In genomic region chr19:3531716-3532115, GRCh38 we compare ENCODE assay signal across 24 cellular contexts. TPM values are rescaled to one million over a fixed set of nuclear protein-coding genes. Genes with fewer than 3 reads are reported as not detected.
DNase-seq lines count a peak whose midpoint lies in the region; ATAC-seq, FAIRE-seq and TF ChIP-seq lines count a peak whose summit lies in the region.
"Had no signal": no experiment of that assay in that cellular context is flagged by ENCODE, and none has a peak within 500 bp of the region (broad histone marks: within the 10 kb centered on the region; RNA-seq: fewer than 3 reads in every experiment).

No MANE protein-coding gene starts in this region.

- TF ChIP-seq RAD21 in HepG2 (CRISPR knock-in tag; IDR thresholded peaks at IDR 0.05): no peak

- H2AK5ac ChIP-seq in neuronal stem cell (ENCODE audit: low read depth, low read length): no peak overlapping the region

- no peak overlapping the region for H3K4me2 ChIP-seq in HepG2 (ENCODE audit: low read depth, low read length)
- H3K4me2 ChIP-seq in neuronal stem cell (ENCODE audit: insufficient read depth, low read length, poor library complexity, severe bottlenecking): no peak overlapping the region
- H3K4me2 ChIP-seq: BLaER1 treated with 17β-estradiol and CSF1 and Interleukin-3, amounts not matched to agents 10 nM and 100 nM had no signal

- H3K4me3 ChIP-seq in HepG2 (replicated peaks in 1 of 3; ENCODE audit: insufficient read depth in 1 of 3, low read depth in 2 of 3, low read length in 3 of 3): no peak overlapping the region
- H3K4me3 ChIP-seq in right lobe of liver: no peak overlapping the region
- no peak overlapping the region for H3K4me3 ChIP-seq in neuronal stem cell (ENCODE audit: low read length in 2 of 2)
- H3K4me3 ChIP-seq: BLaER1 treated with 17β-estradiol and CSF1 and Interleukin-3, amounts not matched to agents 10 nM and 100 nM; GM23248; HAP-1 had no signal

- H3K14ac ChIP-seq in neuronal stem cell (ENCODE audit: low read length): no peak overlapping the region

- H3K9me3 ChIP-seq in HepG2 (ENCODE audit: low read length) (no peaks in the 10 kb centered on the region), right lobe of liver (no peaks in the 10 kb centered on the region), neuronal stem cell (replicated peaks in 1 of 2; ENCODE audit: control insufficient read depth in 2 of 2, insufficient read depth in 1 of 2, low read depth in 1 of 2, low read length in 2 of 2) (no peaks in the 10 kb centered on the region)
- H3K9me3 ChIP-seq: BE2C; BLaER1 treated with 17β-estradiol and CSF1 and Interleukin-3, amounts not matched to agents 10 nM and 100 nM; HAP-1 had no signal

- H3K27ac ChIP-seq in HepG2 (ENCODE audit: extremely low read length, insufficient read depth, low read length) (no peak overlapping the region), right lobe of liver (no peak overlapping the region), neuronal stem cell (replicated peaks; ENCODE audit: low read length) (no peak overlapping the region)
- H3K27ac ChIP-seq: 22Rv1; BLaER1 treated with 17β-estradiol and CSF1 and Interleukin-3, amounts not matched to agents 10 nM and 100 nM; GM23248 had no signal

- H3K18ac ChIP-seq in neuronal stem cell (ENCODE audit: low read length): no peak overlapping the region

- H2BK15ac ChIP-seq in neuronal stem cell (ENCODE audit: low read length): no peak overlapping the region

- H2AFZ ChIP-seq in HepG2 (ENCODE audit: low read length) (no peak overlapping the region), neuronal stem cell (ENCODE audit: low read length) (no peak overlapping the region)
- H2AFZ ChIP-seq: GM23248 had no signal

- TF ChIP-seq EP300 in HepG2 (IDR thresholded peaks at IDR 0.05; ENCODE audit: low read depth in 2 of 2, low read length in 2 of 2) (no peak), HepG2 (CRISPR knock-in tag; IDR thresholded peaks at IDR 0.05; ENCODE audit: borderline replicate concordance) (no peak)

- H3K4ac ChIP-seq in neuronal stem cell (ENCODE audit: low read length): no peak overlapping the region

- no peaks in the 10 kb centered on the region for H3K4me1 Mint-ChIP-seq in WTC11
- H3K4me1 Mint-ChIP-seq: CD14-positive monocyte; CD8-positive, alpha-beta memory T cell had no signal

- POLR2A ChIA-PET in HepG2 (lab: Yijun Ruan, JAX) (interaction anchor here (1.2 kb wide), 1 partner anchor 13 kb away, joined by 3 read pairs; no protein-coding TSS in a partner anchor), WTC11 (lab: Charles Lee) (interaction anchor here (0.6 kb wide), 1 partner anchor 14 kb away, joined by 8 read pairs; no protein-coding TSS in a partner anchor)

- H3K27ac Mint-ChIP-seq in WTC11: no peak overlapping the region
- H3K27ac Mint-ChIP-seq: CD4-positive, alpha-beta T cell; CD8-positive, alpha-beta memory T cell had no signal

- in situ Hi-C loops in HepG2 (cut with HindIII; ENCODE audit: extremely low pct_ligation_motif_present, low pct_unique_long_range_greater_than_20kb): no loop called here

- H3K36me3 ChIP-seq in HepG2 (replicated peaks in 1 of 2; ENCODE audit: control insufficient read depth in 1 of 2, insufficient read depth in 2 of 2, low read length in 2 of 2) (peaks cover 21 to 30% of the 10 kb centered on the region in 2 experiments), right lobe of liver (peaks cover 0 to 69% (median 11%) of the 10 kb centered on the region in 4 donors), neuronal stem cell (replicated peaks in 1 of 2; ENCODE audit: control insufficient read depth in 2 of 2, insufficient read depth in 2 of 2, low read length in 2 of 2) (peaks cover 58 to 84% of the 10 kb centered on the region in 2 donors)

- H3K79me2 ChIP-seq in HepG2 (ENCODE audit: insufficient read depth, low read length): no peaks in the 10 kb centered on the region

- no peaks in the 10 kb centered on the region for H4K20me1 ChIP-seq in HepG2 (ENCODE audit: insufficient read depth, low read length)

- H3K4me1 ChIP-seq in HepG2 (ENCODE audit: insufficient read depth, low read length) (no peaks in the 10 kb centered on the region), right lobe of liver (no peaks in the 10 kb centered on the region), neuronal stem cell (ENCODE audit: control insufficient read depth in 2 of 2, insufficient read depth in 1 of 2, low read depth in 1 of 2, low read length in 2 of 2) (no peaks in the 10 kb centered on the region)
- H3K4me1 ChIP-seq: BE2C, HAP-1 had no signal

- no peak overlapping the region for H2BK5ac ChIP-seq in neuronal stem cell (ENCODE audit: low read length)

- H3K23ac ChIP-seq in neuronal stem cell (ENCODE audit: low read depth, low read length, poor library complexity): peak overlapping the region; percentile 43

- DNase-seq in HepG2 (ENCODE audit: low spot score): no peak
- no peak for DNase-seq in right lobe of liver
- DNase-seq in WTC11 (ENCODE audit: low spot score): no peak
- DNase-seq in neuronal stem cell (ENCODE audit: low spot score): no peak
- DNase-seq: AML-193; BE2C; CD4-positive, alpha-beta T cell; CD8-positive, alpha-beta memory T cell; DMS 273 treated with DMSO at 0.1 percent for 48 hours; DMS79; EL; GDM1; GM23248 had no signal

- WGBS in HepG2 (ENCODE audit: low lambda C conversion rate): 97% methylated on average over 12 of the region's 29 CpGs
- WGBS in right lobe of liver (ENCODE audit: insufficient coverage, low coverage, low lambda C conversion rate, missing lambda C conversion rate): no CpG with 5 or more reads among the region's 29 CpGs
- no CpG with 5 or more reads among the region's 29 CpGs for WGBS in neuronal stem cell (ENCODE audit: extremely low coverage in 2 of 2, insufficient read length in 2 of 2, insufficient replicate concordance in 1 of 2), 2 donors

- no peak for ATAC-seq in HepG2
- ATAC-seq in right lobe of liver: no peak
- peak; percentile 50; the same call in 1 of the 2 replicates for ATAC-seq in WTC11
- ATAC-seq in GM21737 (IDR thresholded peaks at IDR 0.05; ENCODE audit: unreplicated experiment): no peak
- ATAC-seq in GM19035 (IDR thresholded peaks at IDR 0.05; ENCODE audit: unreplicated experiment): no peak

- FAIRE-seq in HepG2 (lab: Jason Lieb, UNC): no peak
- FAIRE-seq: A204.1, D721Med, GM12891, GM18507 had no signal

- TF ChIP-seq CTCF in HepG2 (CRISPR knock-in tag; IDR thresholded peaks at IDR 0.05) (no peak), right lobe of liver (IDR thresholded peaks at IDR 0.05) (no peak), WTC11 (IDR thresholded peaks at IDR 0.05) (no peak)

- CTCF ChIA-PET in HepG2 (lab: Yijun Ruan, JAX; ENCODE audit: low intra/inter-chr PET ratio, low total read pairs) (no interaction called here), WTC11 (lab: Charles Lee) (interaction anchor here (1.0 to 1.5 kb wide), 5 partner anchors 13 to 193 kb away, joined by 3 to 8 read pairs (median 3); no protein-coding TSS in a partner anchor)

- no peak overlapping the region for H4K91ac ChIP-seq in neuronal stem cell (ENCODE audit: low read depth, low read length, poor library complexity)

- no peak for TF ChIP-seq POLR2A in HepG2 (IDR thresholded peaks at IDR 0.05; ENCODE audit: insufficient read depth in 1 of 2, low read depth in 2 of 2, low read length in 2 of 2)
- TF ChIP-seq POLR2A in right lobe of liver (IDR thresholded peaks at IDR 0.05): no peak

- peaks cover 33% of the 10 kb centered on the region for H3K36me3 Mint-ChIP-seq in WTC11

- BruUV-seq in HepG2 (replicated peaks; lab: Mats Ljungman, UMichigan): no TSS peak

- no peak overlapping the region for H2BK120ac ChIP-seq in neuronal stem cell (ENCODE audit: low read depth, low read length)

- H3K9ac ChIP-seq in HepG2 (ENCODE audit: insufficient read depth, low read depth, low read length) (no peak overlapping the region), neuronal stem cell (ENCODE audit: low read depth, low read length, poor library complexity) (no peak overlapping the region)
- H3K9ac ChIP-seq: BLaER1 treated with 17β-estradiol and CSF1 and Interleukin-3, amounts not matched to agents 10 nM and 100 nM; GM23248 had no signal

- no peak overlapping the region for H4K8ac ChIP-seq in neuronal stem cell (ENCODE audit: low read depth, low read length)

- H3K4me3 Mint-ChIP-seq in WTC11: no peak overlapping the region
- H3K4me3 Mint-ChIP-seq: CD14-positive monocyte; CD4-positive, alpha-beta T cell; CD8-positive, alpha-beta memory T cell had no signal

- no peaks in the 10 kb centered on the region for H3K9me3 Mint-ChIP-seq in WTC11
- H3K9me3 Mint-ChIP-seq: CD4-positive, alpha-beta T cell; CD8-positive, alpha-beta memory T cell had no signal

- H3K79me1 ChIP-seq in neuronal stem cell (ENCODE audit: low read depth, low read length): peaks cover 7% of the 10 kb centered on the region

- no peak overlapping the region for H2BK12ac ChIP-seq in neuronal stem cell (ENCODE audit: low read length)

- no peaks in the 10 kb centered on the region for H3K27me3 ChIP-seq in HepG2 (ENCODE audit: control insufficient read depth in 1 of 2, insufficient read depth in 2 of 2, low read length in 2 of 2)
- H3K27me3 ChIP-seq in right lobe of liver: no peaks in the 10 kb centered on the region
- H3K27me3 ChIP-seq in neuronal stem cell (ENCODE audit: control insufficient read depth in 3 of 3, insufficient read depth in 3 of 3, low read depth in 1 of 3, low read length in 3 of 3): no peaks in the 10 kb centered on the region
- H3K27me3 ChIP-seq: BE2C; BLaER1 treated with 17β-estradiol and CSF1 and Interleukin-3, amounts not matched to agents 10 nM and 100 nM had no signal

- H3K27me3 Mint-ChIP-seq in WTC11 (ENCODE audit: low read depth): no peaks in the 10 kb centered on the region
- H3K27me3 Mint-ChIP-seq: CD4-positive, alpha-beta T cell; CD8-positive, alpha-beta memory T cell had no signal

- intact Hi-C loops in HepG2 (cut with micrococcal nuclease; ENCODE audit: unreplicated experiment): no loop called here
- intact Hi-C loops in right lobe of liver (cut with DNase I): no loop called here

RNA-seq across cellular contexts. Expression of gene TEKTIP1, which starts 7.3 kb away (rescaled TPM):
- total RNA-seq in HepG2 (2016; rRNA removed; fragmentation: Illumina TruSeq; extraction: Trizol) (not detected in 2 replicates), right lobe of liver (1 to 10 TPM in 3 of 6 experiments, not detected in 3; 1.1 to 1.6 (median 1.3) TPM), WTC11 (2021) (3.3 to 6.3 TPM (median 4.7 TPM) in 3 replicates)
- not detected in 2 replicates for total RNA-seq in HepG2 (2016; cell fraction: cytosol; rRNA removed; fragmentation: Illumina TruSeq; extraction: Trizol; ENCODE audit: low read depth)
- total RNA-seq in HepG2 (2016; cell fraction: insoluble cytoplasmic fraction; rRNA removed; fragmentation: Illumina TruSeq; extraction: Trizol): not detected in 2 replicates
- not detected in 2 replicates for total RNA-seq in HepG2 (2016; cell fraction: membrane; rRNA removed; fragmentation: Illumina TruSeq; extraction: Trizol)
- total RNA-seq in HepG2 (2016; cell fraction: nucleus; rRNA removed; fragmentation: Illumina TruSeq; extraction: Trizol): not detected in 2 replicates
- polyA plus RNA-seq in HepG2 (2011; rRNA removed): not detected in 2 replicates
- polyA plus RNA-seq in HepG2 (2011; cell fraction: cytosol; rRNA removed): not detected in 2 replicates
- polyA plus RNA-seq in HepG2 (2011; cell fraction: nucleus; rRNA removed): 0.32 TPM in 1 of 2 replicates, not detected in the other
- polyA plus RNA-seq in HepG2 (2012): 0.24 and 0.35 TPM in 2 replicates
- not detected in 2 replicates for polyA plus RNA-seq in HepG2 (2016; cell fraction: cytosol; fragmentation: Illumina TruSeq; extraction: Trizol; ENCODE audit: low read depth)
- not detected in 2 replicates for polyA plus RNA-seq in HepG2 (2016; cell fraction: insoluble cytoplasmic fraction; fragmentation: Illumina TruSeq; extraction: Trizol; ENCODE audit: low read depth)
- not detected in 2 replicates for polyA plus RNA-seq in HepG2 (2016; cell fraction: membrane; fragmentation: Illumina TruSeq; extraction: Trizol; ENCODE audit: low read depth)
- polyA plus RNA-seq in HepG2 (2016; cell fraction: nucleus; fragmentation: Illumina TruSeq; extraction: Trizol; ENCODE audit: insufficient read depth, low read depth): not detected in 2 replicates
- polyA minus RNA-seq in HepG2 (2011; rRNA and poly(A)+ RNA removed; ENCODE audit: low replicate concordance): not detected in 2 replicates
- polyA minus RNA-seq in HepG2 (2011; cell fraction: cytosol; rRNA and poly(A)+ RNA removed): not detected in 2 replicates
- not detected in 2 replicates for polyA minus RNA-seq in HepG2 (2011; cell fraction: nucleus; rRNA and poly(A)+ RNA removed)
- 0.07 TPM for polyA plus RNA-seq in neuronal stem cell (2013, experiment 1 of 2)
- polyA plus RNA-seq in neuronal stem cell (2013, experiment 2 of 2): 0.07 TPM
- total RNA-seq: GM23248 had no signal
- polyA plus RNA-seq: AG04450, CD14-positive monocyte, GM23248 had no signal

RNA-seq across cellular contexts. Expression of gene FZR1, which starts 25.6 kb away (rescaled TPM):
- total RNA-seq in HepG2 (2016; rRNA removed; fragmentation: Illumina TruSeq; extraction: Trizol): 18.3 and 29.0 TPM in 2 replicates
- 7.3 and 8.3 TPM in 2 replicates for total RNA-seq in HepG2 (2016; cell fraction: cytosol; rRNA removed; fragmentation: Illumina TruSeq; extraction: Trizol; ENCODE audit: low read depth)
- 14.2 and 28.7 TPM in 2 replicates for total RNA-seq in HepG2 (2016; cell fraction: insoluble cytoplasmic fraction; rRNA removed; fragmentation: Illumina TruSeq; extraction: Trizol)
- 11.9 and 12.1 TPM in 2 replicates for total RNA-seq in HepG2 (2016; cell fraction: membrane; rRNA removed; fragmentation: Illumina TruSeq; extraction: Trizol)
- total RNA-seq in HepG2 (2016; cell fraction: nucleus; rRNA removed; fragmentation: Illumina TruSeq; extraction: Trizol): 13.9 and 16.7 TPM in 2 replicates
- polyA plus RNA-seq in HepG2 (2011; rRNA removed): 30.8 and 39.2 TPM in 2 replicates
- polyA plus RNA-seq in HepG2 (2011; cell fraction: cytosol; rRNA removed): 14.2 and 18.0 TPM in 2 replicates
- polyA plus RNA-seq in HepG2 (2011; cell fraction: nucleus; rRNA removed): 95.9 and 102 TPM in 2 replicates
- 24.3 and 37.8 TPM in 2 replicates for polyA plus RNA-seq in HepG2 (2012)
- polyA plus RNA-seq in HepG2 (2016; cell fraction: cytosol; fragmentation: Illumina TruSeq; extraction: Trizol; ENCODE audit: low read depth): 1.6 and 2.9 TPM in 2 replicates
- 17.3 and 26.9 TPM in 2 replicates for polyA plus RNA-seq in HepG2 (2016; cell fraction: insoluble cytoplasmic fraction; fragmentation: Illumina TruSeq; extraction: Trizol; ENCODE audit: low read depth)
- polyA plus RNA-seq in HepG2 (2016; cell fraction: membrane; fragmentation: Illumina TruSeq; extraction: Trizol; ENCODE audit: low read depth): 6.0 and 6.7 TPM in 2 replicates
- 52.3 and 54.5 TPM in 2 replicates for polyA plus RNA-seq in HepG2 (2016; cell fraction: nucleus; fragmentation: Illumina TruSeq; extraction: Trizol; ENCODE audit: insufficient read depth, low read depth)
- polyA minus RNA-seq in HepG2 (2011; rRNA and poly(A)+ RNA removed; ENCODE audit: low replicate concordance): 18.4 and 43.6 TPM in 2 replicates
- polyA minus RNA-seq in HepG2 (2011; cell fraction: cytosol; rRNA and poly(A)+ RNA removed): 15.1 and 16.5 TPM in 2 replicates
- 17.9 and 24.6 TPM in 2 replicates for polyA minus RNA-seq in HepG2 (2011; cell fraction: nucleus; rRNA and poly(A)+ RNA removed)
- total RNA-seq in right lobe of liver: 10 to 100 TPM; 18.7 to 34.1 (median 23.8) TPM
- 43.6 to 60.8 TPM (median 44.4 TPM) in 3 replicates for total RNA-seq in WTC11 (2021)
- 41.4 TPM for polyA plus RNA-seq in neuronal stem cell (2013, experiment 1 of 2)
- 37.0 TPM for polyA plus RNA-seq in neuronal stem cell (2013, experiment 2 of 2)

RNA-seq across cellular contexts. Expression of gene MFSD12, which starts 25.7 kb away (rescaled TPM):
- 14.0 and 29.1 TPM in 2 replicates for total RNA-seq in HepG2 (2016; rRNA removed; fragmentation: Illumina TruSeq; extraction: Trizol)
- 9.9 and 10.2 TPM in 2 replicates for total RNA-seq in HepG2 (2016; cell fraction: cytosol; rRNA removed; fragmentation: Illumina TruSeq; extraction: Trizol; ENCODE audit: low read depth)
- total RNA-seq in HepG2 (2016; cell fraction: insoluble cytoplasmic fraction; rRNA removed; fragmentation: Illumina TruSeq; extraction: Trizol): 10.6 and 28.5 TPM in 2 replicates
- total RNA-seq in HepG2 (2016; cell fraction: membrane; rRNA removed; fragmentation: Illumina TruSeq; extraction: Trizol): 19.7 and 20.6 TPM in 2 replicates
- 25.3 and 29.9 TPM in 2 replicates for total RNA-seq in HepG2 (2016; cell fraction: nucleus; rRNA removed; fragmentation: Illumina TruSeq; extraction: Trizol)
- 27.2 and 37.0 TPM in 2 replicates for polyA plus RNA-seq in HepG2 (2011; rRNA removed)
- 16.9 and 29.1 TPM in 2 replicates for polyA plus RNA-seq in HepG2 (2011; cell fraction: cytosol; rRNA removed)
- 143 and 182 TPM in 2 replicates for polyA plus RNA-seq in HepG2 (2011; cell fraction: nucleus; rRNA removed)
- polyA plus RNA-seq in HepG2 (2012): 21.1 and 40.6 TPM in 2 replicates
- 12.9 and 14.1 TPM in 2 replicates for polyA plus RNA-seq in HepG2 (2016; cell fraction: cytosol; fragmentation: Illumina TruSeq; extraction: Trizol; ENCODE audit: low read depth)
- 12.6 and 14.9 TPM in 2 replicates for polyA plus RNA-seq in HepG2 (2016; cell fraction: insoluble cytoplasmic fraction; fragmentation: Illumina TruSeq; extraction: Trizol; ENCODE audit: low read depth)
- polyA plus RNA-seq in HepG2 (2016; cell fraction: membrane; fragmentation: Illumina TruSeq; extraction: Trizol; ENCODE audit: low read depth): 19.3 and 20.1 TPM in 2 replicates
- 55.9 and 62.9 TPM in 2 replicates for polyA plus RNA-seq in HepG2 (2016; cell fraction: nucleus; fragmentation: Illumina TruSeq; extraction: Trizol; ENCODE audit: insufficient read depth, low read depth)
- polyA minus RNA-seq in HepG2 (2011; rRNA and poly(A)+ RNA removed; ENCODE audit: low replicate concordance): 76.5 and 865 TPM in 2 replicates
- 29.2 and 33.3 TPM in 2 replicates for polyA minus RNA-seq in HepG2 (2011; cell fraction: cytosol; rRNA and poly(A)+ RNA removed)
- polyA minus RNA-seq in HepG2 (2011; cell fraction: nucleus; rRNA and poly(A)+ RNA removed): 22.5 and 22.8 TPM in 2 replicates
- total RNA-seq in right lobe of liver: 100 to 1,000 TPM in 1 of 6 experiments, 10 to 100 TPM in 5; 23.8 to 114 (median 31.5) TPM
- total RNA-seq in WTC11 (2021): 59.9 to 75.4 TPM (median 71.0 TPM) in 3 replicates
- 27.9 TPM for polyA plus RNA-seq in neuronal stem cell (2013, experiment 1 of 2)
- polyA plus RNA-seq in neuronal stem cell (2013, experiment 2 of 2): 25.3 TPM

RNA-seq across cellular contexts. Expression of gene DOHH, which starts 31.2 kb away (rescaled TPM):
- total RNA-seq in HepG2 (2016; rRNA removed; fragmentation: Illumina TruSeq; extraction: Trizol) (10.3 and 13.7 TPM in 2 replicates), right lobe of liver (10 to 100 TPM in 1 of 6 experiments, 1 to 10 TPM in 5; 3.7 to 16.7 (median 4.9) TPM), WTC11 (2021) (16.9 to 22.2 TPM (median 18.3 TPM) in 3 replicates)
- 2.2 TPM in 2 replicates for total RNA-seq in HepG2 (2016; cell fraction: cytosol; rRNA removed; fragmentation: Illumina TruSeq; extraction: Trizol; ENCODE audit: low read depth)
- total RNA-seq in HepG2 (2016; cell fraction: insoluble cytoplasmic fraction; rRNA removed; fragmentation: Illumina TruSeq; extraction: Trizol): 10.1 and 13.2 TPM in 2 replicates
- total RNA-seq in HepG2 (2016; cell fraction: membrane; rRNA removed; fragmentation: Illumina TruSeq; extraction: Trizol): 5.2 and 7.2 TPM in 2 replicates
- total RNA-seq in HepG2 (2016; cell fraction: nucleus; rRNA removed; fragmentation: Illumina TruSeq; extraction: Trizol): 5.0 and 6.8 TPM in 2 replicates
- polyA plus RNA-seq in HepG2 (2011; rRNA removed): 3.5 and 4.8 TPM in 2 replicates
- polyA plus RNA-seq in HepG2 (2011; cell fraction: cytosol; rRNA removed): 4.6 and 9.1 TPM in 2 replicates
- polyA plus RNA-seq in HepG2 (2011; cell fraction: nucleus; rRNA removed): 7.4 and 8.4 TPM in 2 replicates
- polyA plus RNA-seq in HepG2 (2012): 4.7 and 7.0 TPM in 2 replicates
- polyA plus RNA-seq in HepG2 (2016; cell fraction: cytosol; fragmentation: Illumina TruSeq; extraction: Trizol; ENCODE audit: low read depth): 1.5 and 2.2 TPM in 2 replicates
- 12.2 and 13.2 TPM in 2 replicates for polyA plus RNA-seq in HepG2 (2016; cell fraction: insoluble cytoplasmic fraction; fragmentation: Illumina TruSeq; extraction: Trizol; ENCODE audit: low read depth)
- polyA plus RNA-seq in HepG2 (2016; cell fraction: membrane; fragmentation: Illumina TruSeq; extraction: Trizol; ENCODE audit: low read depth): 3.7 and 4.3 TPM in 2 replicates
- polyA plus RNA-seq in HepG2 (2016; cell fraction: nucleus; fragmentation: Illumina TruSeq; extraction: Trizol; ENCODE audit: insufficient read depth, low read depth): 10.0 and 11.0 TPM in 2 replicates
- polyA minus RNA-seq in HepG2 (2011; rRNA and poly(A)+ RNA removed; ENCODE audit: low replicate concordance): 5.5 and 8.1 TPM in 2 replicates
- 4.5 and 6.8 TPM in 2 replicates for polyA minus RNA-seq in HepG2 (2011; cell fraction: cytosol; rRNA and poly(A)+ RNA removed)
- 3.5 and 5.0 TPM in 2 replicates for polyA minus RNA-seq in HepG2 (2011; cell fraction: nucleus; rRNA and poly(A)+ RNA removed)
- 3.9 TPM for polyA plus RNA-seq in neuronal stem cell (2013, experiment 1 of 2)
- polyA plus RNA-seq in neuronal stem cell (2013, experiment 2 of 2): 3.7 TPM

RNA-seq across cellular contexts. Expression of gene HMG20B, which starts 41.0 kb away (rescaled TPM):
- 23.0 and 29.2 TPM in 2 replicates for total RNA-seq in HepG2 (2016; rRNA removed; fragmentation: Illumina TruSeq; extraction: Trizol)
- total RNA-seq in HepG2 (2016; cell fraction: cytosol; rRNA removed; fragmentation: Illumina TruSeq; extraction: Trizol; ENCODE audit: low read depth): 26.2 and 31.3 TPM in 2 replicates
- 26.2 and 29.0 TPM in 2 replicates for total RNA-seq in HepG2 (2016; cell fraction: insoluble cytoplasmic fraction; rRNA removed; fragmentation: Illumina TruSeq; extraction: Trizol)
- 40.2 and 42.4 TPM in 2 replicates for total RNA-seq in HepG2 (2016; cell fraction: membrane; rRNA removed; fragmentation: Illumina TruSeq; extraction: Trizol)
- total RNA-seq in HepG2 (2016; cell fraction: nucleus; rRNA removed; fragmentation: Illumina TruSeq; extraction: Trizol): 17.0 TPM in 2 replicates
- 23.9 and 24.8 TPM in 2 replicates for polyA plus RNA-seq in HepG2 (2011; rRNA removed)
- polyA plus RNA-seq in HepG2 (2011; cell fraction: cytosol; rRNA removed): 17.7 and 28.8 TPM in 2 replicates
- polyA plus RNA-seq in HepG2 (2011; cell fraction: nucleus; rRNA removed): 73.5 and 97.4 TPM in 2 replicates
- 19.0 and 22.8 TPM in 2 replicates for polyA plus RNA-seq in HepG2 (2012)
- 33.9 and 35.6 TPM in 2 replicates for polyA plus RNA-seq in HepG2 (2016; cell fraction: cytosol; fragmentation: Illumina TruSeq; extraction: Trizol; ENCODE audit: low read depth)
- 36.6 TPM in 2 replicates for polyA plus RNA-seq in HepG2 (2016; cell fraction: insoluble cytoplasmic fraction; fragmentation: Illumina TruSeq; extraction: Trizol; ENCODE audit: low read depth)
- polyA plus RNA-seq in HepG2 (2016; cell fraction: membrane; fragmentation: Illumina TruSeq; extraction: Trizol; ENCODE audit: low read depth): 38.7 and 44.5 TPM in 2 replicates
- 80.7 and 81.4 TPM in 2 replicates for polyA plus RNA-seq in HepG2 (2016; cell fraction: nucleus; fragmentation: Illumina TruSeq; extraction: Trizol; ENCODE audit: insufficient read depth, low read depth)
- polyA minus RNA-seq in HepG2 (2011; rRNA and poly(A)+ RNA removed; ENCODE audit: low replicate concordance): 13.9 and 67.7 TPM in 2 replicates
- polyA minus RNA-seq in HepG2 (2011; cell fraction: cytosol; rRNA and poly(A)+ RNA removed): 10.8 and 16.1 TPM in 2 replicates
- polyA minus RNA-seq in HepG2 (2011; cell fraction: nucleus; rRNA and poly(A)+ RNA removed): 8.7 and 9.7 TPM in 2 replicates
- total RNA-seq in right lobe of liver: 10 to 100 TPM; 30.7 to 58.6 (median 33.3) TPM
- 115 to 132 TPM (median 121 TPM) in 3 replicates for total RNA-seq in WTC11 (2021)
- polyA plus RNA-seq in neuronal stem cell (2013, experiment 1 of 2): 76.9 TPM
- 73.8 TPM for polyA plus RNA-seq in neuronal stem cell (2013, experiment 2 of 2)
